ENCODE assay signal across 7 cellular contexts in the genomic region with DNA sequence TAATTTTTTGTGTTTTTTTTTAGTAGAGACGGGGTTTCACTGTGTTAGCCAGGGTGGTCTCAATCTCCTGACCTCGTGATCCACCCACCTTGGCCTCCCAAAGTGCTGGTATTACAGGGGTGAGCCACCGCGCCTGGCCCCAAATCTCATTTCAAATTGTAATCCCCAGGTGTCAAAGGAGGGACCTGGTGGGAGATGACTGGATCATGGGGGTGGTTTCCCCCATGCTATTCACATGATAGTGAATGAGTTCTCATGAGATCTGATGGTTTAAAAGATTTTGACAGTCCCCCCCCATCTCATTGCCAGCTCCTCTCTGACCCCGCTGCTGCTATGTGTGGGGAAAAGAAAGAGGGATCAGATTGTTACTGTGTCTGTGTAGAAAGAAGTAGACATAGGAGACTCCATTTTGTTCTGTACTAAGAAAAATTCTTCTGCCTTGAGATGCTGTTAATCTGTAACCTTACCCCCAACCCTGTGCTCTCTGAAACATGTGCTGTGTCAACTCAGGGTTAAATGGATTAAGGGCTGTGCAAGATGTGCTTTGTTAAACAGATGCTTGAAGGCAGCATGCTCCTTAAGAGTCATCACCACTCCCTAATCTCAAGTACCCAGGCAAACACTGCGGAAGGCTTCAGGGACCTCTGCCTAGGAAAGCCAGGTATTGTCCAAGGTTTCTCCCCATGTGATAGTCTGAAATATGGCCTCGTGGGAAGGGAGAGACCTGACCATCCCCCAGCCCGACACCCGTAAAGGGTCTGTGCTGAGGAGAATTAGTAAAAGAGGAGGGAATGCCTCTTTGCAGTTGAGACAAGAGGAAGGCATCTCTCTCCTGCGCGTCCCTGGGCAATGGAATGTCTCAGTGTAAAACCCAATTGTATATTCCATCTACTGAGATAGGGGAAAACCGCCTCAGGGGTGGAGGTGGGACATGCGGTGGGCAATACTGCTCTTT. TPM values are rescaled to one million over a fixed set of nuclear protein-coding genes. Genes with fewer than 3 reads are reported as not detected.
A peak's percentile ranks its signal among the peaks of the same experiment; 100 is the strongest.
DNase-seq lines count a peak whose midpoint lies in the region; TF ChIP-seq lines count a peak whose summit lies in the region.
"Not testable (repeated sequence)": the region's sequence is repeated elsewhere in the genome, so short reads cannot be mapped to it uniquely, and the experiment has no call there.

No MANE protein-coding gene starts in this region.

- H3F3A ChIP-seq in DOHH2 (ENCODE audit: control insufficient read depth, insufficient read depth), result peaks cover 52% of the 10 kb centered on the region

- H3K9me3 Mint-ChIP-seq in IgD-negative memory B cell; progenitor cell of endocrine pancreas (ENCODE audit: low read depth): not testable (repeated sequence)
- peaks cover 10% of the 10 kb centered on the region for H3K9me3 Mint-ChIP-seq in glutamatergic neuron (ENCODE audit: unreplicated experiment)

- H2BK15ac ChIP-seq in mesendoderm (replicated peaks; ENCODE audit: low read depth), result not testable (repeated sequence)

- H3K27ac ChIP-seq in DOHH2 (ENCODE audit: low read depth, low read length), result peak overlapping the region; percentile 99
- H3K27ac ChIP-seq in mesendoderm (ENCODE audit: low read depth, low read length), result not testable (repeated sequence)

- H2AK5ac ChIP-seq in mesendoderm (ENCODE audit: low read length), result not testable (repeated sequence)

- H3K36me3 Mint-ChIP-seq in IgD-negative memory B cell; glutamatergic neuron (ENCODE audit: unreplicated experiment); progenitor cell of endocrine pancreas (ENCODE audit: insufficient read depth): not testable (repeated sequence)

- not testable (repeated sequence) for H3K9me2 ChIP-seq in DOHH2 (replicated peaks; ENCODE audit: control insufficient read depth, low read length)

- not testable (repeated sequence) for H3K4ac ChIP-seq in mesendoderm (ENCODE audit: low read depth, low read length)

- H4K8ac ChIP-seq in mesendoderm (ENCODE audit: low read depth, low read length), result not testable (repeated sequence)

- H3K79me2 ChIP-seq in DOHH2 (ENCODE audit: control insufficient read depth, low read length), result peaks cover 71% of the 10 kb centered on the region
- not testable (repeated sequence) for H3K79me2 ChIP-seq in mesendoderm (ENCODE audit: control insufficient read depth, insufficient read depth, low read length)

- not testable (repeated sequence) for H4K20me1 ChIP-seq in DOHH2 (ENCODE audit: control insufficient read depth, insufficient read depth, low read depth, low read length)

- TF ChIP-seq CTCF in DOHH2 (IDR thresholded peaks at IDR 0.05; ENCODE audit: low read depth, low read length, poor library complexity, severe bottlenecking); glutamatergic neuron (IDR thresholded peaks at IDR 0.05; ENCODE audit: partially characterized antibody, unreplicated experiment); progenitor cell of endocrine pancreas (IDR thresholded peaks at IDR 0.05; ENCODE audit: unreplicated experiment): not testable (repeated sequence)

- peak overlapping the region; percentile 76 for H3K4me2 ChIP-seq in DOHH2 (ENCODE audit: low read length)
- not testable (repeated sequence) for H3K4me2 ChIP-seq in mesendoderm (ENCODE audit: low read length)

- peaks cover 65% of the 10 kb centered on the region for H3K4me1 ChIP-seq in DOHH2 (ENCODE audit: control insufficient read depth, low read length)
- not testable (repeated sequence) for H3K4me1 ChIP-seq in mesendoderm (ENCODE audit: control insufficient read depth, low read depth, low read length)

- not testable (repeated sequence) for H2BK5ac ChIP-seq in mesendoderm (ENCODE audit: low read length)

- not testable (repeated sequence) for H3K4me3 Mint-ChIP-seq in IgD-negative memory B cell; progenitor cell of endocrine pancreas (ENCODE audit: low read depth)
- H3K4me3 Mint-ChIP-seq in glutamatergic neuron (ENCODE audit: unreplicated experiment), result peak overlapping the region; percentile 83

- H3K9ac ChIP-seq in mesendoderm (ENCODE audit: low read length), result not testable (repeated sequence)

- H3K27ac Mint-ChIP-seq in IgD-negative memory B cell (peak overlapping the region in 2 of 3 donors; percentile 19 to 68), glutamatergic neuron (ENCODE audit: unreplicated experiment) (peak overlapping the region; percentile 99), progenitor cell of endocrine pancreas (peak overlapping the region; percentile 85)

- H3K36me3 ChIP-seq in DOHH2 (ENCODE audit: control insufficient read depth, low read length), result peaks cover 31% of the 10 kb centered on the region
- not testable (repeated sequence) for H3K36me3 ChIP-seq in mesendoderm (ENCODE audit: control insufficient read depth, insufficient read depth, low read length)

- H3K4me3 ChIP-seq in DOHH2 (ENCODE audit: low read length), result peak overlapping the region; percentile 38; the same call in 1 of the 2 replicates
- not testable (repeated sequence) for H3K4me3 ChIP-seq in mesendoderm (ENCODE audit: low read length)

- not testable (repeated sequence) for H3K27me3 Mint-ChIP-seq in IgD-negative memory B cell; glutamatergic neuron (ENCODE audit: unreplicated experiment); progenitor cell of endocrine pancreas

- not testable (repeated sequence) for H2BK120ac ChIP-seq in mesendoderm (ENCODE audit: low read depth, low read length)

- H3K79me1 ChIP-seq in mesendoderm (ENCODE audit: low read length), result not testable (repeated sequence)

- not testable (repeated sequence) for H3K9me3 ChIP-seq in DOHH2 (ENCODE audit: control insufficient read depth, insufficient read depth, low read length)

- H3K4me1 Mint-ChIP-seq in IgD-negative memory B cell (peaks cover 2 to 11% (median 3%) of the 10 kb centered on the region in 3 donors), glutamatergic neuron (ENCODE audit: low read depth, unreplicated experiment) (peaks cover 16% of the 10 kb centered on the region)
- not testable (repeated sequence) for H3K4me1 Mint-ChIP-seq in progenitor cell of endocrine pancreas (ENCODE audit: low read depth)

- H3K56ac ChIP-seq in mesendoderm (ENCODE audit: low read length), result not testable (repeated sequence)

- no CpG with 5 or more reads among the region's 13 CpGs for WGBS in mesendoderm (ENCODE audit: extremely low coverage, insufficient coverage, low lambda C conversion rate)

- DNase-seq in NCI-H524 treated with DMSO at 0.1 percent for 48 hours (lab: John Stamatoyannopoulos, UW), result peak; percentile 47
- peak; percentile 19 for DNase-seq in activated CD8-positive, alpha-beta memory T cell treated with anti-CD3 and anti-CD28 coated beads for 24 hours
- not testable (repeated sequence) for DNase-seq in glutamatergic neuron; progenitor cell of endocrine pancreas (ENCODE audit: low spot score, unreplicated experiment)
- peak; percentile 42 for DNase-seq in mesendoderm

- H4K5ac ChIP-seq in mesendoderm (ENCODE audit: low read length), result not testable (repeated sequence)

- H3K27me3 ChIP-seq in DOHH2 (ENCODE audit: control insufficient read depth, low read length); mesendoderm (ENCODE audit: insufficient read depth, low read length, poor library complexity): not testable (repeated sequence)

- H3K23ac ChIP-seq in mesendoderm (ENCODE audit: low read length), result not testable (repeated sequence)

- H3K18ac ChIP-seq in mesendoderm (ENCODE audit: low read length), result not testable (repeated sequence)

RNA-seq across cellular contexts. Expression of gene UQCRH, which starts 16.7 kb away (rescaled TPM):
- 310 TPM for polyA plus RNA-seq in IgD-negative memory B cell
- 271 TPM for total RNA-seq in glutamatergic neuron (ENCODE audit: unreplicated experiment)
- polyA plus RNA-seq in mesendoderm (2013, experiment 1 of 2), result 881 TPM
- 871 TPM for polyA plus RNA-seq in mesendoderm (2013, experiment 2 of 2)
- total RNA-seq in progenitor cell of endocrine pancreas, result 221 and 228 TPM in 2 replicates

RNA-seq across cellular contexts. Expression of gene LRRC41, which starts 16.8 kb away (rescaled TPM):
- polyA plus RNA-seq in IgD-negative memory B cell, result 47.7 TPM
- total RNA-seq in glutamatergic neuron (ENCODE audit: unreplicated experiment) (77.9 TPM), progenitor cell of endocrine pancreas (100 and 103 TPM in 2 replicates)
- polyA plus RNA-seq in mesendoderm (2013, experiment 1 of 2), result 23.2 TPM
- polyA plus RNA-seq in mesendoderm (2013, experiment 2 of 2), result 22.7 TPM

RNA-seq across cellular contexts. Expression of gene NSUN4, which starts 20.4 kb away (rescaled TPM):
- polyA plus RNA-seq in IgD-negative memory B cell, result 26.8 TPM
- 20.2 TPM for total RNA-seq in glutamatergic neuron (ENCODE audit: unreplicated experiment)
- 15.9 TPM for polyA plus RNA-seq in mesendoderm (2013, experiment 1 of 2)
- polyA plus RNA-seq in mesendoderm (2013, experiment 2 of 2), result 16.9 TPM
- total RNA-seq in progenitor cell of endocrine pancreas, result 25.0 and 30.3 TPM in 2 replicates

Comparison
In these comparisons a context has a peak if more than half of its experiments do, and no peak if none do; other contexts are left out.
1. H3K27ac Mint-ChIP-seq: peak in every context shown above with its lines; median percentile 99 in glutamatergic neuron; 85 in progenitor cell of endocrine pancreas; 44 in IgD-negative memory B cell.